1 cellular context compared by ENCODE assay signal in the genomic region with DNA sequence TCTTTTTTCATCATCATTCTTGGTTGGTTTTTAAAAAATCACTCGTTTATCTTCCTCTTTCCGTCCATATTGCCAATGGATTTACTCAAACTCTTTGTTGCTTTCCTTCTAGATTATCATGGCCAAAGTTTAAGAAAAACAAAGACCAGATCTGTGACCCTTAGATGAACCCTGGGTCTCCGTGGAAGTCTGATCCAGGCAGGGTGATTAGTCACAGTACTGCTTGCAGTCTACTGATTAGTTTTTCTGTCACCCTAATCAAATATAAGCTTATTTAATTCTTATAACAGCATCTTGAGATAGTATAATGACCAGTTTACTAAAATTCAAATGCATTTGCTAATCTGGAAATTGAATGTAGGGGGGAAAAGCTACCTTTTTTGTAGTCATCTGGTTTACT.
TF ChIP-seq lines count a peak whose summit lies in the region.

No MANE protein-coding gene starts in this region.

TF ChIP-seq in K562, 482 proteins besides CTCF, POLR2A, EP300 and RAD21 (continued from another document):
- TF ChIP-seq DPF2 (IDR thresholded peaks at IDR 0.05) (peak; percentile 75), HNRNPK (IDR thresholded peaks at IDR 0.05; ENCODE audit: low read depth, low read length, poor library complexity, severe bottlenecking) (no peak), ZNF316 (IDR thresholded peaks at IDR 0.05) (no peak), TAF15 (IDR thresholded peaks at IDR 0.05; ENCODE audit: low read depth, low read length) (no peak), MEIS2 (IDR thresholded peaks at IDR 0.05; ENCODE audit: partially characterized antibody) (peak; percentile 38)
- TF ChIP-seq, protein P1, sequence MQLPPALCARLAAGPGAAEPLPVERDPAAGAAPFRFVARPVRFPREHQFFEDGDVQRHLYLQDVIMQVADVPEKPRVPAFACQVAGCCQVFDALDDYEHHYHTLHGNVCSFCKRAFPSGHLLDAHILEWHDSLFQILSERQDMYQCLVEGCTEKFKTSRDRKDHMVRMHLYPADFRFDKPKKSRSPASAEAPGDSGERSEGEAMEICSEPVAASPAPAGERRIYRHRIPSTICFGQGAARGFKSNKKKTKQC (CRISPR knock-in tag; IDR thresholded peaks at IDR 0.05): no peak
- TF ChIP-seq, protein P2, sequence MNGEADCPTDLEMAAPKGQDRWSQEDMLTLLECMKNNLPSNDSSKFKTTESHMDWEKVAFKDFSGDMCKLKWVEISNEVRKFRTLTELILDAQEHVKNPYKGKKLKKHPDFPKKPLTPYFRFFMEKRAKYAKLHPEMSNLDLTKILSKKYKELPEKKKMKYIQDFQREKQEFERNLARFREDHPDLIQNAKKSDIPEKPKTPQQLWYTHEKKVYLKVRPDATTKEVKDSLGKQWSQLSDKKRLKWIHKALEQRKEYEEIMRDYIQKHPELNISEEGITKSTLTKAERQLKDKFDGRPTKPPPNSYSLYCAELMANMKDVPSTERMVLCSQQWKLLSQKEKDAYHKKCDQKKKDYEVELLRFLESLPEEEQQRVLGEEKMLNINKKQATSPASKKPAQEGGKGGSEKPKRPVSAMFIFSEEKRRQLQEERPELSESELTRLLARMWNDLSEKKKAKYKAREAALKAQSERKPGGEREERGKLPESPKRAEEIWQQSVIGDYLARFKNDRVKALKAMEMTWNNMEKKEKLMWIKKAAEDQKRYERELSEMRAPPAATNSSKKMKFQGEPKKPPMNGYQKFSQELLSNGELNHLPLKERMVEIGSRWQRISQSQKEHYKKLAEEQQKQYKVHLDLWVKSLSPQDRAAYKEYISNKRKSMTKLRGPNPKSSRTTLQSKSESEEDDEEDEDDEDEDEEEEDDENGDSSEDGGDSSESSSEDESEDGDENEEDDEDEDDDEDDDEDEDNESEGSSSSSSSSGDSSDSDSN (IDR thresholded peaks at IDR 0.05; ENCODE audit: borderline replicate concordance in 1 of 2, low read depth in 2 of 2, low read length in 2 of 2): no peak
